ENCODE assay signal across 1 cellular context in genomic region chr9:89529243-89530030, GRCh38.
TF ChIP-seq lines count a peak whose summit lies in the region.

No MANE protein-coding gene starts in this region.

TF ChIP-seq in GM23338, 12 proteins besides CTCF, POLR2A, EP300 and RAD21 (continued from another document):
- TF ChIP-seq, protein P1, sequence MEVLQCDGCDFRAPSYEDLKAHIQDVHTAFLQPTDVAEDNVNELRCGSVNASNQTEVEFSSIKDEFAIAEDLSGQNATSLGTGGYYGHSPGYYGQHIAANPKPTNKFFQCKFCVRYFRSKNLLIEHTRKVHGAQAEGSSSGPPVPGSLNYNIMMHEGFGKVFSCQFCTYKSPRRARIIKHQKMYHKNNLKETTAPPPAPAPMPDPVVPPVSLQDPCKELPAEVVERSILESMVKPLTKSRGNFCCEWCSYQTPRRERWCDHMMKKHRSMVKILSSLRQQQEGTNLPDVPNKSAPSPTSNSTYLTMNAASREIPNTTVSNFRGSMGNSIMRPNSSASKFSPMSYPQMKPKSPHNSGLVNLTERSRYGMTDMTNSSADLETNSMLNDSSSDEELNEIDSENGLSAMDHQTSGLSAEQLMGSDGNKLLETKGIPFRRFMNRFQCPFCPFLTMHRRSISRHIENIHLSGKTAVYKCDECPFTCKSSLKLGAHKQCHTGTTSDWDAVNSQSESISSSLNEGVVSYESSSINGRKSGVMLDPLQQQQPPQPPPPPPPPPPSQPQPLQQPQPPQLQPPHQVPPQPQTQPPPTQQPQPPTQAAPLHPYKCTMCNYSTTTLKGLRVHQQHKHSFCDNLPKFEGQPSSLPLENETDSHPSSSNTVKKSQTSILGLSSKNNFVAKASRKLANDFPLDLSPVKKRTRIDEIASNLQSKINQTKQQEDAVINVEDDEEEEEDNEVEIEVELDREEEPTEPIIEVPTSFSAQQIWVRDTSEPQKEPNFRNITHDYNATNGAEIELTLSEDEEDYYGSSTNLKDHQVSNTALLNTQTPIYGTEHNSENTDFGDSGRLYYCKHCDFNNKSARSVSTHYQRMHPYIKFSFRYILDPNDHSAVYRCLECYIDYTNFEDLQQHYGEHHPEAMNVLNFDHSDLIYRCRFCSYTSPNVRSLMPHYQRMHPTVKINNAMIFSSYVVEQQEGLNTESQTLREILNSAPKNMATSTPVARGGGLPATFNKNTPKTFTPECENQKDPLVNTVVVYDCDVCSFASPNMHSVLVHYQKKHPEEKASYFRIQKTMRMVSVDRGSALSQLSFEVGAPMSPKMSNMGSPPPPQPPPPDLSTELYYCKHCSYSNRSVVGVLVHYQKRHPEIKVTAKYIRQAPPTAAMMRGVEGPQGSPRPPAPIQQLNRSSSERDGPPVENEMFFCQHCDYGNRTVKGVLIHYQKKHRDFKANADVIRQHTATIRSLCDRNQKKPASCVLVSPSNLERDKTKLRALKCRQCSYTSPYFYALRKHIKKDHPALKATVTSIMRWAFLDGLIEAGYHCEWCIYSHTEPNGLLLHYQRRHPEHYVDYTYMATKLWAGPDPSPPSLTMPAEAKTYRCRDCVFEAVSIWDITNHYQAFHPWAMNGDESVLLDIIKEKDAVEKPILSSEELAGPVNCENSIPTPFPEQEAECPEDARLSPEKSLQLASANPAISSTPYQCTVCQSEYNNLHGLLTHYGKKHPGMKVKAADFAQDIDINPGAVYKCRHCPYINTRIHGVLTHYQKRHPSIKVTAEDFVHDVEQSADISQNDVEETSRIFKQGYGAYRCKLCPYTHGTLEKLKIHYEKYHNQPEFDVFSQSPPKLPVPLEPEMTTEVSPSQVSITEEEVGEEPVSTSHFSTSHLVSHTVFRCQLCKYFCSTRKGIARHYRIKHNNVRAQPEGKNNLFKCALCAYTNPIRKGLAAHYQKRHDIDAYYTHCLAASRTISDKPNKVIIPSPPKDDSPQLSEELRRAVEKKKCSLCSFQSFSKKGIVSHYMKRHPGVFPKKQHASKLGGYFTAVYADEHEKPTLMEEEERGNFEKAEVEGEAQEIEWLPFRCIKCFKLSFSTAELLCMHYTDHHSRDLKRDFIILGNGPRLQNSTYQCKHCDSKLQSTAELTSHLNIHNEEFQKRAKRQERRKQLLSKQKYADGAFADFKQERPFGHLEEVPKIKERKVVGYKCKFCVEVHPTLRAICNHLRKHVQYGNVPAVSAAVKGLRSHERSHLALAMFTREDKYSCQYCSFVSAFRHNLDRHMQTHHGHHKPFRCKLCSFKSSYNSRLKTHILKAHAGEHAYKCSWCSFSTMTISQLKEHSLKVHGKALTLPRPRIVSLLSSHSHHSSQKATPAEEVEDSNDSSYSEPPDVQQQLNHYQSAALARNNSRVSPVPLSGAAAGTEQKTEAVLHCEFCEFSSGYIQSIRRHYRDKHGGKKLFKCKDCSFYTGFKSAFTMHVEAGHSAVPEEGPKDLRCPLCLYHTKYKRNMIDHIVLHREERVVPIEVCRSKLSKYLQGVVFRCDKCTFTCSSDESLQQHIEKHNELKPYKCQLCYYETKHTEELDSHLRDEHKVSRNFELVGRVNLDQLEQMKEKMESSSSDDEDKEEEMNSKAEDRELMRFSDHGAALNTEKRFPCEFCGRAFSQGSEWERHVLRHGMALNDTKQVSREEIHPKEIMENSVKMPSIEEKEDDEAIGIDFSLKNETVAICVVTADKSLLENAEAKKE (CRISPR knock-in tag; IDR thresholded peaks at IDR 0.05): no peak
- TF ChIP-seq EZH2phosphoT487 (IDR thresholded peaks at IDR 0.05; ENCODE audit: unreplicated experiment): no peak
